In the genomic region with DNA sequence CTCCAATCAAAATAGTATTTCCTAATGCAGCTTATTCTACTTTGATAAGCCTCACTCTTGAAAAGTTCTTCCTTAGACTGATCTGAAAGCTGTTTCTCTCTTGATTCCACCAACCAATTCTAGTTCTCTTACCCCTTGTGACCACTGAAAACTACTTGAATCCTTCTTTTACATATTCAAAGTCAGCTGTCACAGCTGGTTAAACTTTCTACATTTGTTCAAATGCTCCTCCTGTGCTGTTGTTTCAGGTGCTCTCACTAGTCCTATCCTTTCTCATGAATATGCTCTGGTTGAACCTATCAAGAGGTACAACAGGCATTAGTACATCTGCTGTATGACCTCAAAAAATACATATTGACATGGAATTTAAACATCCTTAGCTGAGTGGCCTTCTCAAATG, we compare ENCODE assay signal across 26 cellular contexts.
"Had no signal": no experiment of that assay in that cellular context is flagged by ENCODE, and none has a peak within 500 bp of the region (broad histone marks: within the 10 kb centered on the region; RNA-seq: fewer than 3 reads in every experiment).

No MANE protein-coding gene starts in this region.

- H3K4me1 Mint-ChIP-seq: mesothelial cell of epicardium; naive B cell; stimulated activated effector memory CD8-positive, alpha-beta T cell treated with anti-CD3 and anti-CD28 coated beads, Interleukin-12 subunit alpha, Interleukin-12 subunit beta, amount 100 ng/mL, for 72 hours had no signal

- H3K27me3 Mint-ChIP-seq: naive B cell had no signal

- H3K27ac Mint-ChIP-seq: activated naive CD8-positive, alpha-beta T cell; mesothelial cell of epicardium; naive B cell; stimulated activated effector memory CD8-positive, alpha-beta T cell treated with anti-CD3 and anti-CD28 coated beads, Interleukin-12 subunit alpha, Interleukin-12 subunit beta, amount 100 ng/mL, for 72 hours; stimulated activated naive CD8-positive, alpha-beta T cell treated with anti-CD3 and anti-CD28 coated beads, Interleukin-15, Interleukin-2, amounts not matched to agents 100 ng/mL and 50 ng/mL, for 24 hours had no signal

- H3K36me3 ChIP-seq: esophagus squamous epithelium, heart right ventricle, ovary, sigmoid colon, thoracic aorta, uterus had no signal

- ATAC-seq: body of pancreas; heart right ventricle; left colon; psoas muscle; stimulated activated effector memory CD8-positive, alpha-beta T cell treated with anti-CD3 and anti-CD28 coated beads, Interleukin-12 subunit alpha, Interleukin-12 subunit beta, amount 100 ng/mL, for 72 hours had no signal

- H3K4me3 Mint-ChIP-seq: activated naive CD8-positive, alpha-beta T cell; mesothelial cell of epicardium; naive B cell; stimulated activated effector memory CD8-positive, alpha-beta T cell treated with anti-CD3 and anti-CD28 coated beads, Interleukin-12 subunit alpha, Interleukin-12 subunit beta, amount 100 ng/mL, for 72 hours; stimulated activated naive CD8-positive, alpha-beta T cell treated with anti-CD3 and anti-CD28 coated beads, Interleukin-15, Interleukin-2, amounts not matched to agents 100 ng/mL and 50 ng/mL, for 24 hours had no signal

- H3K4me3 ChIP-seq: body of pancreas, esophagus squamous epithelium, heart right ventricle, ovary, psoas muscle, sigmoid colon, thoracic aorta, uterus had no signal

- DNase-seq: activated CD4-positive, alpha-beta T cell treated with anti-CD3 and anti-CD28 coated beads for 1 hour; activated CD8-positive, alpha-beta memory T cell treated with anti-CD3 and anti-CD28 coated beads for 24 hours; activated effector memory CD4-positive, alpha-beta T cell treated with Interleukin-2 at 50 U/mL for 16 hours; activated naive CD4-positive, alpha-beta T cell treated with Interleukin-2 at 50 U/mL for 16 hours; aorta; body of pancreas; dermis blood vessel endothelial cell; effector CD4-positive, alpha-beta T cell; esophagus squamous epithelium; foreskin melanocyte; heart right ventricle; left colon; naive B cell; ovary; psoas muscle; sigmoid colon; small intestine; stimulated activated CD4-positive, alpha-beta T cell treated with anti-CD3 and anti-CD28 coated beads, Interleukin-4, amount 100 ng/mL, for 24 hours; trophoblast cell; uterus had no signal

- H3K4me1 ChIP-seq: body of pancreas, esophagus squamous epithelium, heart right ventricle, psoas muscle, sigmoid colon, uterus had no signal

- H3K9me3 ChIP-seq: body of pancreas, esophagus squamous epithelium, heart right ventricle, ovary, psoas muscle, thoracic aorta, uterus had no signal

- H3K36me3 Mint-ChIP-seq: activated naive CD8-positive, alpha-beta T cell; naive B cell; stimulated activated effector memory CD8-positive, alpha-beta T cell treated with anti-CD3 and anti-CD28 coated beads, Interleukin-12 subunit alpha, Interleukin-12 subunit beta, amount 100 ng/mL, for 72 hours had no signal

- H3K9me3 Mint-ChIP-seq: naive B cell; stimulated activated effector memory CD8-positive, alpha-beta T cell treated with anti-CD3 and anti-CD28 coated beads, Interleukin-12 subunit alpha, Interleukin-12 subunit beta, amount 100 ng/mL, for 72 hours; stimulated activated naive CD8-positive, alpha-beta T cell treated with anti-CD3 and anti-CD28 coated beads, Interleukin-15, Interleukin-2, amounts not matched to agents 100 ng/mL and 50 ng/mL, for 24 hours had no signal

- H3K27me3 ChIP-seq: body of pancreas, esophagus squamous epithelium, heart right ventricle, ovary, sigmoid colon, uterus had no signal

- H3K27ac ChIP-seq: body of pancreas, epithelial cell of prostate, esophagus squamous epithelium, heart right ventricle, ovary, psoas muscle, sigmoid colon, thoracic aorta, uterus had no signal
